Comparison of ENCODE assay signal across 8 cellular contexts in genomic region chr22:38317237-38317994, GRCh38. TPM values are rescaled to one million over a fixed set of nuclear protein-coding genes. Genes with fewer than 3 reads are reported as not detected.
A peak's percentile ranks its signal among the peaks of the same experiment; 100 is the strongest.
DNase-seq lines count a peak whose midpoint lies in the region; ATAC-seq and TF ChIP-seq lines count a peak whose summit lies in the region.

Gene CSNK1E (minus strand): TSS chr22:38317433. CDS start chr22:38314157, 3,276 bp downstream.

- ATAC-seq in HG02884 (IDR thresholded peaks at IDR 0.05; ENCODE audit: unreplicated experiment), result no peak

- H3K9me3 ChIP-seq in mesodermal cell (ENCODE audit: control insufficient read depth, low read length), result no peaks in the 10 kb centered on the region

- in situ Hi-C loops in endometrial microvascular endothelial cells (cut with HindIII; ENCODE audit: inconsistent ontology term, low pct_unique_long_range_greater_than_20kb, low sequenced_read_pairs), result loop anchor here (25.0 kb wide), 1 partner anchor 155 kb away; no protein-coding TSS in a partner anchor

- 4 to 15% methylated on average over 8 to 33 of the region's 80 CpGs for WGBS in mesodermal cell (ENCODE audit: insufficient coverage in 2 of 2), 2 experiments

- H3K4me3 Mint-ChIP-seq in CD14-positive monocyte, result peak within 1 kb of the TSS; percentile 87 to 89

- H3K27ac ChIP-seq in mesodermal cell (ENCODE audit: low read depth, low read length, severe bottlenecking), result peak within 1 kb of the TSS; percentile 97

- no peak for TF ChIP-seq CTCF in CD14-positive monocyte (IDR thresholded peaks at IDR 0.05)

- H3K27me3 Mint-ChIP-seq in CD14-positive monocyte (ENCODE audit: low read depth in 3 of 3), result peaks cover 13 to 20% (median 18%) of the 10 kb centered on the region in 3 donors

- peaks cover 0 to 2% (median 0%) of the 10 kb centered on the region in 7 donors for H3K9me3 Mint-ChIP-seq in CD14-positive monocyte

- peak; percentile 62 for DNase-seq in CD14-positive monocyte (ENCODE audit: low spot score)
- peak; percentile 97 for DNase-seq in H7
- peak; percentile 92 for DNase-seq in NCI-H69 (lab: John Stamatoyannopoulos, UW)
- DNase-seq in activated T-cell treated with anti-CD3 and anti-CD28 coated beads for 1 hour (ENCODE audit: low read depth), result peak; percentile 64
- peak; percentile 34 to 52 for DNase-seq in stimulated activated CD8-positive, alpha-beta memory T cell treated with anti-CD3 and anti-CD28 coated beads, Interleukin-15, amount 100 ng/mL, for 4 hours (ENCODE audit: low read depth in 2 of 2)

- peaks cover 52% of the 10 kb centered on the region for H3K4me1 Mint-ChIP-seq in CD14-positive monocyte

- intact Hi-C loops in CD14-positive monocyte (cut with micrococcal nuclease), result loop anchor here in 1 of 2 donors (5.0 kb wide), 1 partner anchor 35 kb away; no protein-coding TSS in a partner anchor

- peaks cover 8 to 9% of the 10 kb centered on the region in 2 donors for H3K36me3 Mint-ChIP-seq in CD14-positive monocyte

- H3K4me3 ChIP-seq in H7 (ENCODE audit: insufficient read depth, low read depth, low read length), result peak within 1 kb of the TSS; percentile 69
- H3K4me3 ChIP-seq in mesodermal cell (ENCODE audit: extremely low read depth, insufficient read depth, low read length, poor library complexity, severe bottlenecking), result peak within 1 kb of the TSS; percentile 83

- H3K36me3 ChIP-seq in H7 (replicated peaks; ENCODE audit: control insufficient read depth, insufficient read depth, low read length), result peaks cover 17% of the 10 kb centered on the region
- H3K36me3 ChIP-seq in mesodermal cell (ENCODE audit: control insufficient read depth, insufficient read depth, low read length), result peaks cover 19% of the 10 kb centered on the region

- peaks cover 36% of the 10 kb centered on the region for H3K4me1 ChIP-seq in mesodermal cell (ENCODE audit: control insufficient read depth, insufficient read depth, low read length, poor library complexity, severe bottlenecking)

- no peaks in the 10 kb centered on the region for H3K27me3 ChIP-seq in H7 (ENCODE audit: control insufficient read depth, insufficient read depth, low read length)

- peak within 1 kb of the TSS; percentile 77 to 89 (median 87) for H3K27ac Mint-ChIP-seq in CD14-positive monocyte

RNA-seq across cellular contexts. Expression of gene CSNK1E, which starts in this region (rescaled TPM):
- polyA plus RNA-seq in CD14-positive monocyte, result 1 to 10 TPM; 1.9 to 3.1 TPM
- total RNA-seq in H7 (2014; rRNA removed; shearing (Covaris generic)), result 307 and 335 TPM in 2 replicates
- total RNA-seq in endometrial microvascular endothelial cells (ENCODE audit: inconsistent ontology term), result 153 TPM
- polyA plus RNA-seq in mesodermal cell (2013, experiment 1 of 2), result 129 TPM
- polyA plus RNA-seq in mesodermal cell (2013, experiment 2 of 2), result 114 TPM

Comparison
In these comparisons a context has a peak if more than half of its experiments do, and no peak if none do; other contexts are left out.
1. DNase-seq: peak in every context shown above with its lines; median percentile 97 in H7; 92 in NCI-H69; 64 in activated T-cell treated with anti-CD3 and anti-CD28 coated beads for 1 hour; 62 in CD14-positive monocyte; 43 in stimulated activated CD8-positive, alpha-beta memory T cell treated with anti-CD3 and anti-CD28 coated beads, Interleukin-15, amount 100 ng/mL, for 4 hours.